In the genomic region with DNA sequence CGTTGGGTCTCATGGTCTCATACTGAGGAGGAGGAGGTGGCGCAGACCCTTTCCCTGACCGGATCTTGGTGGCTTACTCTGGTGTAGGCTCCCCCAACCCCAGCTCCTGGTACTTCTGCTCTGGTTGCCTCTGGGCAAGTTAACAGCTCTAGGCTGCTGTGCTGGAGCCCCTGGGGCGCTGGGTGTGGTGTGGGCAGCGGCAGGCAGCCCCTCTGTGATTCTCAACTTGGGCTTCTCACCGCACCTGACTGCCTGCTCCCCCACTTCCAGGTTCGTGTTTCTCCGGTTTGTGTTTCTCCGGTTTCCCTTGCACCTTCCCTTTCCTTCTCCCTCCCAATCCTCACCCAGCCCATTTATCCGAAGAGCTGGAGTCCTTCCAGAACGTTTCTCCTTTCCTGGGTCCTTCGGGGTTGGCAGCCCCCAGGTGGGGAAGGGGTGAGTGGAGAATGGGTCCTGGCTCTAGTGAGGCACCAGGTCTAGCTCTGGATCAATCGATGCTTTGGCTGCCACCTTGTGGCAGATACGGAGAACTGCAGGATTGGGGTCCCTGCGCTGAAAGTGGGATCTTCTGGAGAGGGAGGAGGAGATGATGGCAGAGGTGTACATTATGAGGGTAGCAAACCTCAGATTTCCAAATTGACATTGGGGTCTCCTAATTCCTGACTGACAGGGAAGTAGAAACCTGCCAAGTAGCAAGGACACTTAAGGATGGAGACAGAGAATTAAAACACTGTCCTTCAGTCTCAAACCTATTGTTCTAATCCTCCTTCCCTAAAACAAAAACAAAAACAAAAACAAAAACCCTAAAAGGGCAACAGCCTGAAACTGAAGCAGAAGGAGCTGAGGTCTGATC, we compare ENCODE assay signal across 8 cellular contexts. TPM values are rescaled to one million over a fixed set of nuclear protein-coding genes. Genes with fewer than 3 reads are reported as not detected.
DNase-seq lines count a peak whose midpoint lies in the region; ATAC-seq, FAIRE-seq and TF ChIP-seq lines count a peak whose summit lies in the region.

No MANE protein-coding gene starts in this region.

- H3K4me3 Mint-ChIP-seq in T-helper 2 cell treated with Interferon-gamma antibody and Interleukin-4, amounts not matched to agents 5 μg/mL and 100 μg/mL, for 36 hours: peak overlapping the region; percentile 63

- H3K27me3 Mint-ChIP-seq in T-helper 2 cell treated with Interferon-gamma antibody and Interleukin-4, amounts not matched to agents 5 μg/mL and 100 μg/mL, for 36 hours (ENCODE audit: low read depth): peaks cover 44% of the 10 kb centered on the region

- no peaks in the 10 kb centered on the region for H3K9me3 Mint-ChIP-seq in T-helper 2 cell treated with Interferon-gamma antibody and Interleukin-4, amounts not matched to agents 5 μg/mL and 100 μg/mL, for 36 hours

- TF ChIP-seq CTCF in astrocyte of the spinal cord (IDR thresholded peaks at IDR 0.05; ENCODE audit: low read depth, low read length): peak; percentile 97

- no peak overlapping the region for H3K9ac ChIP-seq in iPS-15b (ENCODE audit: low read depth, low read length)

- H3K4me3 ChIP-seq in astrocyte of the spinal cord (ENCODE audit: low read depth, low read length): no peak overlapping the region
- peak overlapping the region; percentile 30 for H3K4me3 ChIP-seq in iPS-15b (ENCODE audit: low read depth, low read length)

- peaks cover 5% of the 10 kb centered on the region for H3K4me1 ChIP-seq in iPS-15b (ENCODE audit: control insufficient read depth, insufficient read depth, low read length)

- no peaks in the 10 kb centered on the region for H3K9me3 ChIP-seq in iPS-15b (ENCODE audit: control insufficient read depth, insufficient read depth, low read length)

- H3K36me3 Mint-ChIP-seq in T-helper 2 cell treated with Interferon-gamma antibody and Interleukin-4, amounts not matched to agents 5 μg/mL and 100 μg/mL, for 36 hours (ENCODE audit: low read depth): no peaks in the 10 kb centered on the region

- peak; percentile 84 for DNase-seq in 8988T
- peak; percentile 67 for DNase-seq in GM12891 (ENCODE audit: insufficient read length, low spot score)
- DNase-seq in NCI-H1092 (lab: John Stamatoyannopoulos, UW): peak; percentile 13
- peak; percentile 47 for DNase-seq in T-helper 2 cell treated with Interferon-gamma antibody and Interleukin-4, amounts not matched to agents 5 μg/mL and 100 μg/mL, for 36 hours (ENCODE audit: low spot score)
- DNase-seq in astrocyte of the spinal cord (ENCODE audit: low read depth, low spot score): peak; percentile 65
- peak; percentile 48 for DNase-seq in stimulated activated CD4-positive, alpha-beta T cell treated with anti-CD3 and anti-CD28 coated beads, Interleukin-12 subunit alpha, Interleukin-12 subunit beta, amount 100 ng/mL, for 4 hours

- TF ChIP-seq POLR2A in GM12891 (IDR thresholded peaks at IDR 0.05; ENCODE audit: low read depth, low read length): no peak

- in situ Hi-C loops in astrocyte of the spinal cord (cut with HindIII; ENCODE audit: low sequenced_read_pairs): no loop called here

- H3K27me3 ChIP-seq in iPS-15b (ENCODE audit: control insufficient read depth, insufficient read depth, low read length): peaks cover 97% of the 10 kb centered on the region

- no peak overlapping the region for H3K27ac Mint-ChIP-seq in T-helper 2 cell treated with Interferon-gamma antibody and Interleukin-4, amounts not matched to agents 5 μg/mL and 100 μg/mL, for 36 hours

- peaks cover 23% of the 10 kb centered on the region for H3K4me1 Mint-ChIP-seq in T-helper 2 cell treated with Interferon-gamma antibody and Interleukin-4, amounts not matched to agents 5 μg/mL and 100 μg/mL, for 36 hours (ENCODE audit: low read depth)

- ATAC-seq in HG03095 (IDR thresholded peaks at IDR 0.05; ENCODE audit: unreplicated experiment): no peak

- FAIRE-seq in GM12891 (lab: Jason Lieb, UNC): peak; percentile 92

- no peaks in the 10 kb centered on the region for H3K36me3 ChIP-seq in iPS-15b (ENCODE audit: control insufficient read depth, insufficient read depth, low read length)

TF ChIP-seq in GM12891, 5 proteins besides CTCF, POLR2A, EP300 and RAD21:
- TF ChIP-seq PAX5 (IDR thresholded peaks at IDR 0.05; ENCODE audit: insufficient read depth, low read length, severe bottlenecking) (no peak), SPI1 (IDR thresholded peaks at IDR 0.05; ENCODE audit: low read depth, low read length) (no peak), POU2F2 (IDR thresholded peaks at IDR 0.05; ENCODE audit: low read depth, low read length) (no peak)

RNA-seq across cellular contexts. Expression of a gene that starts 8.3 kb away (rescaled TPM):
- not detected for polyA plus RNA-seq in GM12891 (2012; ENCODE audit: low read depth, missing spikeins)

RNA-seq across cellular contexts. Expression of a gene that starts 16.3 kb away (rescaled TPM):
- 28.4 TPM for polyA plus RNA-seq in GM12891 (2012; ENCODE audit: low read depth, missing spikeins)

Comparison
In these comparisons a context has a peak if more than half of its experiments do, and no peak if none do; other contexts are left out.
1. DNase-seq: peak in every context shown above with its lines; median percentile 84 in 8988T; 67 in GM12891; 65 in astrocyte of the spinal cord; 48 in stimulated activated CD4-positive, alpha-beta T cell treated with anti-CD3 and anti-CD28 coated beads, Interleukin-12 subunit alpha, Interleukin-12 subunit beta, amount 100 ng/mL, for 4 hours; 47 in T-helper 2 cell treated with Interferon-gamma antibody and Interleukin-4, amounts not matched to agents 5 μg/mL and 100 μg/mL, for 36 hours; 13 in NCI-H1092.